10 cellular contexts compared by ENCODE assay signal in genomic region chr3:12143949-12144504, GRCh38. TPM values are rescaled to one million over a fixed set of nuclear protein-coding genes. Genes with fewer than 3 reads are reported as not detected.
DNase-seq lines count a peak whose midpoint lies in the region; ATAC-seq and TF ChIP-seq lines count a peak whose summit lies in the region.
"Had no signal": no experiment of that assay in that cellular context is flagged by ENCODE, and none has a peak within 500 bp of the region (broad histone marks: within the 10 kb centered on the region; RNA-seq: fewer than 3 reads in every experiment).

No MANE protein-coding gene starts in this region.

- peak overlapping the region; percentile 36 for H3K4me3 ChIP-seq in coronary artery
- no peak overlapping the region for H3K4me3 ChIP-seq in lower lobe of right lung
- no peak overlapping the region for H3K4me3 ChIP-seq in stomach smooth muscle (ENCODE audit: low read length in 2 of 2)
- H3K4me3 ChIP-seq: K562 had no signal

- H3K27me3 ChIP-seq in lower lobe of right lung (ENCODE audit: low read depth) (no peaks in the 10 kb centered on the region), stomach smooth muscle (ENCODE audit: control insufficient read depth in 1 of 2, insufficient read depth in 2 of 2, low read length in 2 of 2) (peaks cover 0 to 2% of the 10 kb centered on the region in 2 donors)

- H3K4me3 Mint-ChIP-seq in glutamatergic neuron (ENCODE audit: unreplicated experiment): no peak overlapping the region

- intact Hi-C loops in lower lobe of right lung (cut with DNase I): no loop called here

- no peak for TF ChIP-seq POLR2A in GM18505 (IDR thresholded peaks at IDR 0.05; ENCODE audit: borderline replicate concordance, extremely low read depth, insufficient read depth, insufficient read length)

- peaks cover 3% of the 10 kb centered on the region for H3K27me3 Mint-ChIP-seq in glutamatergic neuron (ENCODE audit: unreplicated experiment)

- H3K36me3 ChIP-seq in lower lobe of right lung (no peaks in the 10 kb centered on the region), stomach smooth muscle (ENCODE audit: control insufficient read depth in 2 of 2, insufficient read depth in 2 of 2, low read length in 2 of 2) (no peaks in the 10 kb centered on the region)

- ATAC-seq in lower lobe of right lung (peak; percentile 78 to 85), GM18505 (IDR thresholded peaks at IDR 0.05; ENCODE audit: unreplicated experiment) (no peak)
- ATAC-seq: K562 had no signal

- peak overlapping the region; percentile 83 to 91 for H3K27ac ChIP-seq in coronary artery
- peak overlapping the region; percentile 76 for H3K27ac ChIP-seq in lower lobe of right lung
- peak overlapping the region; percentile 53 for H3K27ac ChIP-seq in stomach smooth muscle (ENCODE audit: low read length)

- peaks cover 4% of the 10 kb centered on the region for H3K9me3 Mint-ChIP-seq in glutamatergic neuron (ENCODE audit: unreplicated experiment)

- H3K36me3 Mint-ChIP-seq in glutamatergic neuron (ENCODE audit: unreplicated experiment): no peaks in the 10 kb centered on the region

- H3K4me1 ChIP-seq in lower lobe of right lung: peaks cover 32% of the 10 kb centered on the region
- H3K4me1 ChIP-seq in stomach smooth muscle (ENCODE audit: control insufficient read depth, insufficient read depth, low read length): peaks cover 5% of the 10 kb centered on the region

- peaks cover 2% of the 10 kb centered on the region for H3K4me1 Mint-ChIP-seq in glutamatergic neuron (ENCODE audit: low read depth, unreplicated experiment)

- H3K27ac Mint-ChIP-seq in glutamatergic neuron (ENCODE audit: unreplicated experiment): no peak overlapping the region

- TF ChIP-seq CTCF in coronary artery (IDR thresholded peaks at IDR 0.05) (no peak), lower lobe of right lung (IDR thresholded peaks at IDR 0.05) (no peak), glutamatergic neuron (IDR thresholded peaks at IDR 0.05; ENCODE audit: partially characterized antibody, unreplicated experiment) (no peak)

- H3K9me3 ChIP-seq in lower lobe of right lung (no peaks in the 10 kb centered on the region), stomach smooth muscle (ENCODE audit: control insufficient read depth in 2 of 2, low read length in 2 of 2) (no peaks in the 10 kb centered on the region)

- H3K9ac ChIP-seq in stomach smooth muscle (ENCODE audit: low read length in 2 of 2): no peak overlapping the region

- DNase-seq in H4 (ENCODE audit: low spot score) (peak; percentile 67), coronary artery (ENCODE audit: low spot score) (peak; percentile 98), lower lobe of right lung (peak; percentile 51), kidney tubule cell (ENCODE audit: low spot score) (no peak), SKM-1 (lab: John Stamatoyannopoulos, UW; ENCODE audit: unreplicated experiment) (no peak), glutamatergic neuron (no peak)
- DNase-seq: amniotic stem cell had no signal

RNA-seq across cellular contexts. Expression of gene TIMP4, which starts 14.7 kb away (rescaled TPM):
- total RNA-seq in H4 (2014; rRNA removed; shearing (Covaris generic)): 0.52 and 1.1 TPM in 2 replicates
- total RNA-seq in lower lobe of right lung (5.2 TPM), glutamatergic neuron (ENCODE audit: unreplicated experiment) (not detected)

Comparison
In these comparisons a context has a peak if more than half of its experiments do, and no peak if none do; other contexts are left out.
1. DNase-seq: peak in H4 (single experiment), coronary artery (single experiment) and lower lobe of right lung (single experiment); none in kidney tubule cell (single experiment), SKM-1 (single experiment) and glutamatergic neuron (single experiment).
2. Peak in every context shown above with its lines, with median percentiles within 50 percentile points of each other: H3K27ac ChIP-seq.